Comparison of ENCODE assay signal across 8 cellular contexts in the genomic region with DNA sequence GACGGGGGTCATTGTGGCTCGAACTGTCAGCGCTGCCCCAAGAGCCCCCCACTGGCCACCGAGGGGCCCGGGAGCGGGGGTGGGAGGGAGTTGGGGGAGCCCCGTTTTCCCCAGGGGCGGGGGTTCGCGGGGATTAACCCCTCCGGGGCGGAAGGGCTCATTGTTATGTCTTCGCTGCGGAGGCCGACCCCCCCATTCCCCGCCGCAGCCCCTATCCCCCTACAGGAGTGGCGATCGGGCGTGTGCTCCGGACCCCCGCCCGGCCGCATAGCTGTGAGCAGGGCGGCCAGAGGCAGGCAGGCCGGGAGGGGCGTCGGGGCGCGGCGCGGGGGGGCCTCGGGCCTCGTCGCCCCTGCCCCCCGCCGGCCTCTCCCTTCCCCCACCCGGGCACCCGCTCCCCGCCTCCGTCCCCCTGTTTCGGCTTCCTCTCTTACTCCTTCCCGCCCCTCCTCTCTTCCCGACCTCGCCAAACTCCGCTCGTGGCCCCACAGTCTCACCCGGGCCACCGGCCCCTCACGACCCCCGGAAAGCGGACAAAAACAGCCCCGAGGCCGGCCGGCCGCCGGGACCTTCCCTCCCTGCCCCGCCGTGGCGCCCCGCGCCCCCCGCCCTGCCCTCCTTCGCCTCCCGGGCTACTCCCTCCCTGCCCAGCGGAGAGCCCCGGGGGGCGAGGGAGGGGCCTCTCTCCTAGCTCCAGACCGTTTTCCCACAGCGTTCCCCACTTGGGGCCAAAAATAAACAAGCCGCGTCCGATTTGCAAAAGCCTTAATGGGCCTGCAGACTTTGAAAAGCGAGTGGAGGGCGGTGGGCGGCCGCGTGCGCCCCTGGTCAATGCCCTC. TPM values are rescaled to one million over a fixed set of nuclear protein-coding genes. Genes with fewer than 3 reads are reported as not detected.
DNase-seq lines count a peak whose midpoint lies in the region; ATAC-seq, FAIRE-seq and TF ChIP-seq lines count a peak whose summit lies in the region.

No MANE protein-coding gene starts in this region.

- peak overlapping the region; percentile 37; the same call in 1 of the 2 replicates for H2AFZ ChIP-seq in PC-3 (ENCODE audit: low read length)
- no peak overlapping the region for H2AFZ ChIP-seq in GM12878 (ENCODE audit: control insufficient read depth, low read depth, low read length)

- no TSS peak for BruUV-seq in PC-3 (replicated peaks; lab: Mats Ljungman, UMichigan)
- BruUV-seq in GM12878 (replicated peaks; lab: Mats Ljungman, UMichigan): no TSS peak

- POLR2A ChIA-PET in PC-3 (lab: Charles Lee; ENCODE audit: unreplicated experiment) (no interaction called here), GM12878 (lab: Charles Lee) (interaction anchor here (0.8 to 7.5 kb wide), 5 partner anchors 22 to 147 kb away, joined by 3 to 92 read pairs (median 7); partner anchors contain the start of genes NKIRAS1 and RPL15)

- H3K4me2 ChIP-seq in PC-3 (ENCODE audit: low read length): peak overlapping the region; percentile 83
- peak overlapping the region; percentile 94 for H3K4me2 ChIP-seq in GM12878 (ENCODE audit: control insufficient read depth, insufficient read depth)

- no peak for TF ChIP-seq EP300 in GM12878 (IDR thresholded peaks at IDR 0.05; ENCODE audit: borderline replicate concordance in 1 of 2, control insufficient read depth in 1 of 2, low read depth in 2 of 2, low read length in 2 of 2)

- H3K9ac ChIP-seq in PC-3 (ENCODE audit: low read length): peak overlapping the region; percentile 91
- H3K9ac ChIP-seq in GM12878 (ENCODE audit: control insufficient read depth, insufficient read depth, low read length): peak overlapping the region; percentile 84

- intact Hi-C loops in PC-3 (cut with micrococcal nuclease): loop anchor here (1.0 to 5.0 kb wide), 7 partner anchors 61 to 689 kb away; partner anchors contain the start of gene UBE2E2
- intact Hi-C loops in GM12878 (cut with micrococcal nuclease; ENCODE audit: unreplicated experiment): loop anchor here (1.0 to 10.0 kb wide), 8 partner anchors 23 to 1242 kb away; partner anchors contain the start of gene UBE2E2

- in situ Hi-C loops in GM12878 (cut with MboI): no loop called here

- CTCF ChIA-PET in PC-3 (lab: Charles Lee) (interaction anchor here (0.7 kb wide), 1 partner anchor 194 kb away, joined by 3 read pairs; no protein-coding TSS in a partner anchor), GM12878 (lab: Yijun Ruan, JAX) (interaction anchor here (0.8 to 4.2 kb wide), 4 partner anchors 23 to 43 kb away, joined by 3 to 21 read pairs (median 4); no protein-coding TSS in a partner anchor)

- FAIRE-seq in GM12878 (lab: Jason Lieb, UNC): no peak

- H3K27ac ChIP-seq in PC-3 (ENCODE audit: low read length) (peak overlapping the region; percentile 29), GM12878 (ENCODE audit: control insufficient read depth, insufficient read depth) (peak overlapping the region; percentile 82), skin epidermis (peak overlapping the region; percentile 61 to 98 (median 93))

- TF ChIP-seq RAD21 in GM12878 (IDR thresholded peaks at IDR 0.05; ENCODE audit: insufficient read depth, low read depth, low read length): no peak

- WGBS in GM12878 (ENCODE audit: insufficient coverage, insufficient replicate concordance, low lambda C conversion rate, missing lambda C conversion rate): under 1% methylated on average over 31 of the region's 79 CpGs

- peaks cover 49% of the 10 kb centered on the region for H3K4me1 ChIP-seq in PC-3 (ENCODE audit: insufficient read depth, low read length)
- H3K4me1 ChIP-seq in GM12878 (ENCODE audit: control insufficient read depth, insufficient read depth, low read length): peaks cover 8% of the 10 kb centered on the region

- peaks cover 10% of the 10 kb centered on the region for H4K20me1 ChIP-seq in PC-3 (ENCODE audit: low read length)
- H4K20me1 ChIP-seq in GM12878 (ENCODE audit: control insufficient read depth, insufficient read depth): no peaks in the 10 kb centered on the region

- no peaks in the 10 kb centered on the region for H3K9me3 ChIP-seq in PC-3 (ENCODE audit: low read length)
- no peaks in the 10 kb centered on the region for H3K9me3 ChIP-seq in GM12878 (replicated peaks; ENCODE audit: control insufficient read depth, insufficient read depth, low read length)

- peak; percentile 52; the same call in 1 of the 2 replicates for TF ChIP-seq POLR2A in GM12878 (IDR thresholded peaks at IDR 0.05; ENCODE audit: low read depth, low read length)

- SMC1A ChIA-PET in GM12878 (lab: Charles Lee; ENCODE audit: uncharacterized antibody, unreplicated experiment): interaction anchor here (0.7 to 7.4 kb wide), 5 partner anchors 18 to 602 kb away, joined by 3 to 224 read pairs (median 4); no protein-coding TSS in a partner anchor

- no peaks in the 10 kb centered on the region for H3K36me3 ChIP-seq in PC-3 (ENCODE audit: low read depth, low read length)
- no peaks in the 10 kb centered on the region for H3K36me3 ChIP-seq in GM12878 (ENCODE audit: control insufficient read depth in 2 of 2, insufficient read depth in 2 of 2, low read length in 1 of 2)

- H3K27me3 ChIP-seq in PC-3 (ENCODE audit: low read length) (no peaks in the 10 kb centered on the region), GM12878 (replicated peaks in 1 of 2; ENCODE audit: control insufficient read depth in 2 of 2, insufficient read depth in 2 of 2, low read length in 1 of 2) (no peaks in the 10 kb centered on the region)

- TF ChIP-seq CTCF in GM10266 (IDR thresholded peaks at IDR 0.05; ENCODE audit: control insufficient read depth, insufficient read depth, low read depth, missing control alignments) (no peak), HFF-Myc (IDR thresholded peaks at IDR 0.05; ENCODE audit: low read depth, low read length, missing control alignments) (no peak), PC-3 (conservative IDR thresholded peaks at IDR 0.05; ENCODE audit: low read depth, low read length) (no peak), GM12878 (IDR thresholded peaks at IDR 0.05 in 2 of 3, conservative IDR thresholded peaks at IDR 0.05 in 1 of 3; ENCODE audit: control insufficient read depth in 2 of 3, extremely low read depth in 1 of 3, insufficient read depth in 1 of 3, low read depth in 3 of 3, low read length in 3 of 3) (no peak)

- no peaks in the 10 kb centered on the region for H3K9me2 ChIP-seq in PC-3 (replicated peaks; ENCODE audit: low read length)

- ATAC-seq in PC-3 (no peak), GM12878 (peak; percentile 3), HG02970 (IDR thresholded peaks at IDR 0.05; ENCODE audit: low FRiP score, unreplicated experiment) (no peak)

- RAD21 ChIA-PET in GM12878 (lab: Charles Lee; ENCODE audit: unreplicated experiment): interaction anchor here (0.7 to 7.8 kb wide), 10 partner anchors 21 to 600 kb away, joined by 3 to 96 read pairs (median 8); no protein-coding TSS in a partner anchor

- DNase-seq in GM10266 (ENCODE audit: extremely low spot score) (peak; percentile 75), HFF-Myc (ENCODE audit: extremely low read depth, low read depth) (no peak), PC-3 (no peak), GM12878 (ENCODE audit: low read depth, low spot score) (no peak), SHP77 (lab: John Stamatoyannopoulos, UW) (no peak)

- H3K4me3 ChIP-seq in HFF-Myc (replicated peaks; ENCODE audit: low read depth, low read length): peak overlapping the region; percentile 80
- H3K4me3 ChIP-seq in PC-3 (ENCODE audit: low read length): peak overlapping the region; percentile 90
- peak overlapping the region; percentile 98 for H3K4me3 ChIP-seq in GM12878
- H3K4me3 ChIP-seq in iPS-11a (ENCODE audit: low read depth, low read length): peak overlapping the region; percentile 47
- H3K4me3 ChIP-seq in skin epidermis: peak overlapping the region; percentile 62 to 98 (median 90)

- H3F3A ChIP-seq in PC-3 (ENCODE audit: low read length, unreplicated experiment): no peaks in the 10 kb centered on the region

- peaks cover 53% of the 10 kb centered on the region for H3K79me2 ChIP-seq in PC-3 (ENCODE audit: low read length)
- peaks cover 56% of the 10 kb centered on the region for H3K79me2 ChIP-seq in GM12878 (ENCODE audit: control insufficient read depth, insufficient read depth, low read length)

TF ChIP-seq in GM12878, 131 proteins besides CTCF, POLR2A, EP300 and RAD21 (continues in another document):
- no peak for TF ChIP-seq E2F8 (IDR thresholded peaks at IDR 0.05; ENCODE audit: low read depth, partially characterized antibody)

RNA-seq across cellular contexts. Expression of gene UBE2E1, which starts 0.8 kb away (rescaled TPM):
- total RNA-seq in PC-3 (2014; rRNA removed): 90.1 and 117 TPM in 2 replicates
- total RNA-seq in GM12878 (2013; cell fraction: nucleolus; rRNA removed): 149 and 156 TPM in 2 replicates
- total RNA-seq in GM12878 (2014; rRNA removed): 110 and 129 TPM in 2 replicates
- 230 and 236 TPM in 2 replicates for total RNA-seq in GM12878 (2014; rRNA removed; fragmentation: Illumina TruSeq; extraction: Trizol)
- 162 and 167 TPM in 2 replicates for total RNA-seq in GM12878 (2021)
- polyA plus RNA-seq in GM12878 (2011; ENCODE audit: low read depth): 122 TPM
- polyA plus RNA-seq in GM12878 (2011; rRNA removed): 425 and 698 TPM in 2 replicates
- polyA plus RNA-seq in GM12878 (2011; cell fraction: cytosol; rRNA removed): 160 and 172 TPM in 2 replicates
- 186 and 224 TPM in 2 replicates for polyA plus RNA-seq in GM12878 (2011; cell fraction: nucleus; rRNA removed)
- 192 and 242 TPM in 2 replicates for polyA plus RNA-seq in GM12878 (2012)
- polyA plus RNA-seq in GM12878 (2014; fragmentation: Illumina TruSeq; extraction: Trizol): 282 and 450 TPM in 2 replicates
- polyA plus RNA-seq in GM12878 (2014; fragmentation: Nextera tagmentation; extraction: Ambion mirVana): 100 to 1,000 TPM; 113 to 128 TPM
- 159 and 202 TPM in 2 replicates for polyA plus RNA-seq in GM12878 (2014; rRNA removed)
- polyA plus RNA-seq in GM12878 (2016; fragmentation: Nextera tagmentation; extraction: Ambion mirVana): 10 to 100 TPM; 18.7 to 21.8 TPM
- 126 and 154 TPM in 2 replicates for polyA minus RNA-seq in GM12878 (2011; rRNA and poly(A)+ RNA removed)
- polyA minus RNA-seq in GM12878 (2011; cell fraction: cytosol; rRNA and poly(A)+ RNA removed): 57.1 and 82.3 TPM in 2 replicates
- 84.7 and 98.8 TPM in 2 replicates for polyA minus RNA-seq in GM12878 (2011; cell fraction: nucleus; rRNA and poly(A)+ RNA removed)

Comparison
In these comparisons a context has a peak if more than half of its experiments do, and no peak if none do; other contexts are left out.
1. H3K4me3 ChIP-seq: peak in every context shown above with its lines; median percentile 98 in GM12878; 90 in PC-3; 90 in skin epidermis; 80 in HFF-Myc; 47 in iPS-11a.
2. H3K27ac ChIP-seq: peak in every context shown above with its lines; median percentile 93 in skin epidermis; 82 in GM12878; 29 in PC-3.